Comparison of ENCODE assay signal across 24 cellular contexts in genomic region chr12:65637774-65638173, GRCh38.
DNase-seq lines count a peak whose midpoint lies in the region; ATAC-seq and TF ChIP-seq lines count a peak whose summit lies in the region.
"Had no signal": no experiment of that assay in that cellular context is flagged by ENCODE, and none has a peak within 500 bp of the region (broad histone marks: within the 10 kb centered on the region; RNA-seq: fewer than 3 reads in every experiment).

No MANE protein-coding gene starts in this region.

- H3K27ac ChIP-seq in ACC112 (ENCODE audit: low read depth, low read length) (peak overlapping the region; percentile 100), IMR-90 (ENCODE audit: insufficient read depth, low read length) (peak overlapping the region; percentile 12)
- H3K27ac ChIP-seq: heart right ventricle, parathyroid adenoma, right lobe of liver, SJCRH30, uterus had no signal

- H3K4ac ChIP-seq in IMR-90 (ENCODE audit: low read depth, low read length), result peak overlapping the region; percentile 87

- H2AK9ac ChIP-seq in IMR-90 (replicated peaks; ENCODE audit: low read depth, low read length, poor library complexity), result peak overlapping the region; percentile 26

- H4K20me1 ChIP-seq in IMR-90 (ENCODE audit: insufficient read depth, low read length), result no peaks in the 10 kb centered on the region

- no peaks in the 10 kb centered on the region for H3K9me3 ChIP-seq in IMR-90 (ENCODE audit: control insufficient read depth, insufficient read depth, low read length)
- H3K9me3 ChIP-seq: heart right ventricle, right lobe of liver, SJCRH30, uterus had no signal

- H3K9me1 ChIP-seq in IMR-90 (ENCODE audit: insufficient read depth, low read length), result peaks cover 11% of the 10 kb centered on the region; the same call in 1 of the 2 replicates

- H3K36me3 ChIP-seq in ACC112 (ENCODE audit: insufficient read depth, low read length) (no peaks in the 10 kb centered on the region), IMR-90 (ENCODE audit: control insufficient read depth, insufficient read depth, low read length) (no peaks in the 10 kb centered on the region)
- H3K36me3 ChIP-seq: heart right ventricle, right lobe of liver, SJCRH30, uterus had no signal

- peak overlapping the region; percentile 48; the same call in 1 of the 2 replicates for H3K4me2 ChIP-seq in IMR-90 (ENCODE audit: low read depth, low read length)

- peak overlapping the region; percentile 83 for H2AK5ac ChIP-seq in IMR-90 (ENCODE audit: low read depth, low read length)

- H2AFZ ChIP-seq in ACC112 (ENCODE audit: low read length, unreplicated experiment) (no peak overlapping the region), IMR-90 (replicated peaks; ENCODE audit: low read length, poor library complexity) (no peak overlapping the region)
- H2AFZ ChIP-seq: parathyroid adenoma had no signal

- in situ Hi-C loops in IMR-90 (cut with MboI; ENCODE audit: low sequenced_read_pairs) (no loop called here), astrocyte of the spinal cord (cut with HindIII; ENCODE audit: low sequenced_read_pairs) (no loop called here)

- H3K18ac ChIP-seq in IMR-90 (ENCODE audit: low read depth, low read length), result peak overlapping the region; percentile 91

- intact Hi-C loops in IMR-90 (cut with micrococcal nuclease), result no loop called here
- intact Hi-C loops in Right ventricle myocardium superior (cut with DNase I), result no loop called here

- peaks cover 0 to 43% of the 10 kb centered on the region in 2 experiments; a peak in 2 of 4 replicates for H3K79me1 ChIP-seq in IMR-90 (ENCODE audit: low read depth in 1 of 2, low read length in 2 of 2)

- H3K14ac ChIP-seq in IMR-90 (replicated peaks; ENCODE audit: low read depth, low read length), result peak overlapping the region; percentile 95

- H2BK120ac ChIP-seq in IMR-90 (ENCODE audit: low read depth, low read length), result peak overlapping the region; percentile 97

- POLR2A ChIA-PET in IMR-90 (lab: Charles Lee; ENCODE audit: unreplicated experiment) (no interaction called here), GM10248 (lab: Yijun Ruan, JAX) (no interaction called here)

- H3K79me2 ChIP-seq in ACC112 (ENCODE audit: control insufficient read depth, insufficient read depth, low read length, unreplicated experiment), result no peaks in the 10 kb centered on the region
- H3K79me2 ChIP-seq: parathyroid adenoma had no signal

- peak overlapping the region; percentile 95; the same call in 1 of the 2 replicates for H4K5ac ChIP-seq in IMR-90 (ENCODE audit: low read depth, low read length)

- BruUV-seq in IMR-90 (replicated peaks; lab: Mats Ljungman, UMichigan), result no TSS peak

- H3K4me3 ChIP-seq in ACC112 (ENCODE audit: low read depth, low read length) (no peak overlapping the region), IMR-90 (ENCODE audit: insufficient read depth, low read depth, low read length) (no peak overlapping the region), astrocyte of the spinal cord (ENCODE audit: low read depth, low read length) (no peak overlapping the region), foreskin fibroblast (ENCODE audit: low read depth in 1 of 2, low read length in 2 of 2) (no peak overlapping the region)
- H3K4me3 ChIP-seq: heart right ventricle, right lobe of liver, SJCRH30, uterus had no signal

- H3K56ac ChIP-seq in IMR-90 (ENCODE audit: extremely low read depth, insufficient read depth, low read length), result peak overlapping the region; percentile 54

- H3K27me3 ChIP-seq in ACC112 (ENCODE audit: insufficient read depth, low read length), result no peaks in the 10 kb centered on the region
- H3K27me3 ChIP-seq in IMR-90 (ENCODE audit: control insufficient read depth, insufficient read depth, low read length), result no peaks in the 10 kb centered on the region
- H3K27me3 ChIP-seq: right lobe of liver, SJCRH30, uterus had no signal

- DNase-seq in IMR-90 (peak; percentile 86), astrocyte of the spinal cord (ENCODE audit: low read depth, low spot score) (peak; percentile 61), foreskin fibroblast (peak; percentile 47 to 70), GM10248 (ENCODE audit: extremely low spot score) (no peak), Right ventricle myocardium superior (no peak)
- DNase-seq in stimulated activated CD4-positive, alpha-beta T cell treated with anti-CD3 and anti-CD28 coated beads, Interleukin-2, amount 100 ng/mL, for 48 hours, result no peak
- DNase-seq in stimulated activated CD4-positive, alpha-beta T cell treated with anti-CD3 and anti-CD28 coated beads, Interleukin-4, amount 100 ng/mL, for 4 hours, result no peak
- DNase-seq: activated CD8-positive, alpha-beta memory T cell treated with anti-CD3 and anti-CD28 coated beads, Interleukin-2, amount 50 U/mL, for 4 hours; activated naive CD8-positive, alpha-beta T cell treated with anti-CD3 and anti-CD28 coated beads for 36 hours; EL; H7; heart right ventricle; KBM-7; NCI-H187 treated with DMSO at 0.1 percent for 48 hours; NCI-H748 treated with DMSO at 0.1 percent for 48 hours; right lobe of liver; substantia nigra; uterus had no signal

- peaks cover 62% of the 10 kb centered on the region for H3K4me1 ChIP-seq in ACC112 (ENCODE audit: control insufficient read depth, insufficient read depth, low read length, unreplicated experiment)
- peaks cover 27% of the 10 kb centered on the region for H3K4me1 ChIP-seq in IMR-90 (ENCODE audit: control insufficient read depth, insufficient read depth, low read length)
- H3K4me1 ChIP-seq: heart right ventricle, parathyroid adenoma, right lobe of liver, uterus had no signal

- ATAC-seq in IMR-90 (ENCODE audit: low read depth) (peak; percentile 65), Right ventricle myocardium superior (ENCODE audit: poor library complexity) (no peak)
- ATAC-seq: activated T-helper 17 cell treated with anti-CD3 and anti-CD28 coated beads, Interleukin-2, amount 50 U/mL, for 72 hours; heart right ventricle; left lobe of liver; natural killer cell treated with Interleukin-12 subunit alpha and Interleukin-12 subunit beta and Interleukin-15 and Interleukin-18, amount 100 ng/mL, for 72 hours; right lobe of liver had no signal

- peak overlapping the region; percentile 94 for H3K23ac ChIP-seq in IMR-90 (ENCODE audit: low read depth, low read length)

- CTCF ChIA-PET in IMR-90 (lab: Yijun Ruan, JAX), result no interaction called here
- CTCF ChIA-PET in GM10248 (lab: Yijun Ruan, JAX), result interaction anchor here (0.8 to 1.5 kb wide), 4 partner anchors 8 to 470 kb away, joined by 3 to 4 read pairs (median 3); no protein-coding TSS in a partner anchor

- peak overlapping the region; percentile 18 for H4K91ac ChIP-seq in IMR-90 (ENCODE audit: insufficient read depth, low read depth, low read length)

- no CpG with 5 or more reads among the region's 5 CpGs for WGBS in IMR-90 (ENCODE audit: extremely low coverage in 2 of 2, insufficient read length in 1 of 2), 2 experiments

- H2BK5ac ChIP-seq in IMR-90 (ENCODE audit: low read depth, low read length, poor library complexity, severe bottlenecking), result peak overlapping the region; percentile 98

- TF ChIP-seq CTCF in IMR-90 (conservative IDR thresholded peaks at IDR 0.05; ENCODE audit: low read depth, low read length), result no peak
- no peak for TF ChIP-seq CTCF in astrocyte of the spinal cord (IDR thresholded peaks at IDR 0.05; ENCODE audit: low read depth, low read length)
- no peak for TF ChIP-seq CTCF in foreskin fibroblast (IDR thresholded peaks at IDR 0.05; ENCODE audit: low read depth, low read length)
- no peak for TF ChIP-seq CTCF in GM10248 (IDR thresholded peaks at IDR 0.05; ENCODE audit: control extremely low read depth, extremely low read depth, low read depth, missing control alignments)

- dilution Hi-C loops in IMR-90 (cut with HindIII; ENCODE audit: low sequenced_read_pairs, unreplicated experiment), result no loop called here

- H2BK20ac ChIP-seq in IMR-90 (ENCODE audit: low read depth, low read length), result peak overlapping the region; percentile 98

- TF ChIP-seq POLR2A in IMR-90 (IDR thresholded peaks at IDR 0.05; ENCODE audit: low read depth, low read length), result no peak

- peak overlapping the region; percentile 52; the same call in 2 of the 3 replicates for H2BK15ac ChIP-seq in IMR-90 (ENCODE audit: low read depth, low read length)

- no peak for TF ChIP-seq RAD21 in IMR-90 (IDR thresholded peaks at IDR 0.05; ENCODE audit: low read length)

- no peak overlapping the region for H3K9ac ChIP-seq in IMR-90 (ENCODE audit: low read depth, low read length)
- H3K9ac ChIP-seq: parathyroid adenoma had no signal

- H4K8ac ChIP-seq in IMR-90 (ENCODE audit: low read depth in 2 of 2, low read length in 2 of 2), result peak overlapping the region; percentile 69 to 87

TF ChIP-seq in IMR-90, 13 proteins besides CTCF, POLR2A, EP300 and RAD21:
- TF ChIP-seq MAFK (IDR thresholded peaks at IDR 0.05; ENCODE audit: low read depth, low read length) (peak; percentile 40; the same call in 1 of the 2 replicates), BHLHE40 (IDR thresholded peaks at IDR 0.05; ENCODE audit: low read depth, low read length) (no peak)

Comparison
In these comparisons a context has a peak if more than half of its experiments do, and no peak if none do; other contexts are left out.
1. DNase-seq: peak in IMR-90 (single experiment), astrocyte of the spinal cord (single experiment) and foreskin fibroblast (2 of 2); none in stimulated activated CD4-positive, alpha-beta T cell treated with anti-CD3 and anti-CD28 coated beads, Interleukin-2, amount 100 ng/mL, for 48 hours (0 of 2), stimulated activated CD4-positive, alpha-beta T cell treated with anti-CD3 and anti-CD28 coated beads, Interleukin-4, amount 100 ng/mL, for 4 hours (0 of 2), GM10248 (single experiment) and Right ventricle myocardium superior (single experiment).